12 cellular contexts compared by ENCODE assay signal in the genomic region with DNA sequence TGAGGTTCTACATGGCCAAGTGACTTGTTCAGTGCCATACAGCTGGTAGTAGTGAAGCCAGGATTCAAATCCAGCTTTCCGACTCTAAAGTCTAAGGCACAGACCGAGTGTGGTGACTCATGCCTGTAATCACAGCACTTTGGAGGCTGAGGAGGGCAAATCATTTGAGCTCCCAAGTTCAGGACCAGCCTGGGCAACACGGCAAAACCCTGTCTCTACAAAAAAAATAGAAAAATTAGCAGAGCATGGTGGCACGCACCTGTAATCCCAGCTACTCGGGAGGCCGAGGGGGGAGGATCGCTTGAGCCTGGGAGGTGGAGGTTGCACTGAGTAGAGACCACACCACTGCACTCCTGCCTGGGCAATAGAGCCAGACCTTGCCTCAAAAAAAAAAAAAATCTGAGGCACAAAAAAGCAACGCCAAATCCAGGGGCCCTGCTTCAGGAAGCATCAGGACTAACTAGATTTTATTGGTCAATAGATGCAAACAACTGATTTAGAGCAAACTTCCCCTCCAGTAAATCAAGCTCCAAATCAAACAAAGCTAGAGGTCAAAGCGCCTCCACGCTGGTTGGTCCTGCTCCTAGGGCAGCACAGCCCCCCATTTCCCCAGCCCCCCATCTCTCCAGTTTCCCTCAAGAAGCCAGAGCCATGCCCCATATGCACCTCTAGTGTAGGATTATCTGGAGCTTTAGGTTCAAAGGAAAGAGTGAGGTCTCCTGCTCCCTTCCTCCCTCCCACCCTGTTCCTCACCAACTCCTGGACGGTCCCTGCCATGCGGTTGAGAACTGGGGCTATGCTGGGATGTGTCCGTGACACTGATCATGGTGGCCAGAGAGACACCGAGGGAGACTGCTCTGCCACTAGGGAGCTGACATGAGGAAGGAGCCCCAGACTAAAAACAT. TPM values are rescaled to one million over a fixed set of nuclear protein-coding genes. Genes with fewer than 3 reads are reported as not detected.
DNase-seq lines count a peak whose midpoint lies in the region; ATAC-seq, FAIRE-seq and TF ChIP-seq lines count a peak whose summit lies in the region.
"Had no signal": no experiment of that assay in that cellular context is flagged by ENCODE, and none has a peak within 500 bp of the region (broad histone marks: within the 10 kb centered on the region; RNA-seq: fewer than 3 reads in every experiment).

No MANE protein-coding gene starts in this region.

- H4K20me1 ChIP-seq in IMR-90 (ENCODE audit: insufficient read depth, low read length): peaks cover 15% of the 10 kb centered on the region; the same call in 1 of the 2 replicates
- no peaks in the 10 kb centered on the region for H4K20me1 ChIP-seq in mammary epithelial cell (ENCODE audit: insufficient read depth, low read length)

- no peak overlapping the region for H3K4me3 ChIP-seq in A549
- no peak overlapping the region for H3K4me3 ChIP-seq in IMR-90 (ENCODE audit: insufficient read depth, low read depth, low read length)
- H3K4me3 ChIP-seq in mammary epithelial cell (replicated peaks in 1 of 3; ENCODE audit: insufficient read depth in 1 of 3, low read depth in 2 of 3, low read length in 3 of 3): peak overlapping the region in 2 of 3 experiments; percentile 23 to 38
- no peak overlapping the region for H3K4me3 ChIP-seq in mesendoderm (ENCODE audit: low read length)
- H3K4me3 ChIP-seq: cardiac muscle cell had no signal

- dilution Hi-C loops in IMR-90 (cut with HindIII; ENCODE audit: low sequenced_read_pairs, unreplicated experiment) (no loop called here), mammary epithelial cell (cut with HindIII; ENCODE audit: low sequenced_read_pairs) (no loop called here)

- H3K27ac ChIP-seq in A549 (peak overlapping the region; percentile 38 to 67; a peak in 4 of 6 replicates), IMR-90 (ENCODE audit: insufficient read depth, low read length) (no peak overlapping the region), mammary epithelial cell (ENCODE audit: insufficient read depth, low read depth, low read length) (peak overlapping the region; percentile 69), mesendoderm (ENCODE audit: low read depth, low read length) (no peak overlapping the region)

- H2AFZ ChIP-seq in IMR-90 (replicated peaks; ENCODE audit: low read length, poor library complexity): peak overlapping the region; percentile 78
- peak overlapping the region; percentile 73 for H2AFZ ChIP-seq in mammary epithelial cell (ENCODE audit: low read depth, low read length)

- peaks cover under 1% of the 10 kb centered on the region; the same call in 1 of the 2 replicates for H3K27me3 ChIP-seq in IMR-90 (ENCODE audit: control insufficient read depth, insufficient read depth, low read length)
- no peaks in the 10 kb centered on the region for H3K27me3 ChIP-seq in mammary epithelial cell (ENCODE audit: insufficient read depth, low read length)
- no peaks in the 10 kb centered on the region for H3K27me3 ChIP-seq in mesendoderm (ENCODE audit: insufficient read depth, low read length, poor library complexity)
- H3K27me3 ChIP-seq: cardiac muscle cell had no signal

- intact Hi-C loops in IMR-90 (cut with micrococcal nuclease): no loop called here
- intact Hi-C loops in mammary epithelial cell (cut with micrococcal nuclease): no loop called here

- H3K56ac ChIP-seq in IMR-90 (ENCODE audit: extremely low read depth, insufficient read depth, low read length): no peak overlapping the region
- peak overlapping the region; percentile 12 for H3K56ac ChIP-seq in mesendoderm (ENCODE audit: low read length)

- TF ChIP-seq POLR2A in A549 (IDR thresholded peaks at IDR 0.05; ENCODE audit: low read length) (no peak), IMR-90 (IDR thresholded peaks at IDR 0.05; ENCODE audit: low read depth, low read length) (no peak)

- no peak overlapping the region; the same call in 1 of the 2 replicates for H3K14ac ChIP-seq in IMR-90 (replicated peaks; ENCODE audit: low read depth, low read length)

- no peak for FAIRE-seq in A549 (lab: Jason Lieb, UNC)

- in situ Hi-C loops in IMR-90 (cut with MboI; ENCODE audit: low sequenced_read_pairs) (no loop called here), mammary epithelial cell (cut with MboI; ENCODE audit: low sequenced_read_pairs in 2 of 2) (no loop called here), KBM-7 (cut with MboI; ENCODE audit: low pct_unique_long_range_greater_than_20kb, low sequenced_read_pairs) (no loop called here)

- no peaks in the 10 kb centered on the region for H3K9me3 ChIP-seq in A549
- H3K9me3 ChIP-seq in IMR-90 (ENCODE audit: control insufficient read depth, insufficient read depth, low read length): no peaks in the 10 kb centered on the region
- no peaks in the 10 kb centered on the region for H3K9me3 ChIP-seq in mammary epithelial cell (replicated peaks; ENCODE audit: insufficient read depth, low read length)

- H3K18ac ChIP-seq in IMR-90 (ENCODE audit: low read depth, low read length) (no peak overlapping the region), mesendoderm (ENCODE audit: low read length) (peak overlapping the region; percentile 19)

- H3K36me3 ChIP-seq in IMR-90 (ENCODE audit: control insufficient read depth, insufficient read depth, low read length) (no peaks in the 10 kb centered on the region), mammary epithelial cell (ENCODE audit: insufficient read depth, low read length) (no peaks in the 10 kb centered on the region), mesendoderm (ENCODE audit: control insufficient read depth, insufficient read depth, low read length) (no peaks in the 10 kb centered on the region)
- H3K36me3 ChIP-seq: cardiac muscle cell had no signal

- DNase-seq in A549 (ENCODE audit: low read depth in 1 of 2, low spot score in 1 of 2): no peak
- no peak for DNase-seq in IMR-90
- no peak for DNase-seq in mammary epithelial cell
- no peak for DNase-seq in mesendoderm
- DNase-seq in NCI-H146 treated with DMSO at 0.1 percent for 48 hours (lab: John Stamatoyannopoulos, UW; ENCODE audit: unreplicated experiment): no peak
- no peak for DNase-seq in KBM-7
- no peak for DNase-seq in DMS 273 (lab: John Stamatoyannopoulos, UW; ENCODE audit: unreplicated experiment)
- DNase-seq: activated B cell treated with CpG ODN at 0.5 μM for 24 hours, DMS79 treated with DMSO at 0.1 percent for 48 hours, nephron progenitor cell had no signal

- H4K8ac ChIP-seq in IMR-90 (ENCODE audit: low read depth in 2 of 2, low read length in 2 of 2) (no peak overlapping the region), mesendoderm (ENCODE audit: low read depth, low read length) (no peak overlapping the region)

- H4K91ac ChIP-seq in IMR-90 (ENCODE audit: insufficient read depth, low read depth, low read length): no peak overlapping the region

- H4K5ac ChIP-seq in IMR-90 (ENCODE audit: low read depth, low read length): no peak overlapping the region
- H4K5ac ChIP-seq in mesendoderm (ENCODE audit: low read length): no peak overlapping the region

- no peak overlapping the region for H2AK5ac ChIP-seq in IMR-90 (ENCODE audit: low read depth, low read length)
- no peak overlapping the region for H2AK5ac ChIP-seq in mesendoderm (ENCODE audit: low read length)

- POLR2A ChIA-PET in A549 (lab: Yijun Ruan, JAX): interaction anchor here (1.2 kb wide), 1 partner anchor 9 kb away, joined by 3 read pairs; no protein-coding TSS in a partner anchor
- POLR2A ChIA-PET in IMR-90 (lab: Charles Lee; ENCODE audit: unreplicated experiment): no interaction called here

- H3K4ac ChIP-seq in IMR-90 (ENCODE audit: low read depth, low read length) (no peak overlapping the region), mesendoderm (ENCODE audit: low read depth, low read length) (no peak overlapping the region)

- H3K9ac ChIP-seq in IMR-90 (ENCODE audit: low read depth, low read length) (no peak overlapping the region), mammary epithelial cell (ENCODE audit: insufficient read depth, low read length) (peak overlapping the region; percentile 68), mesendoderm (ENCODE audit: low read length) (no peak overlapping the region)

- TF ChIP-seq RAD21 in A549 (conservative IDR thresholded peaks at IDR 0.05 in 1 of 2, IDR thresholded peaks at IDR 0.05 in 1 of 2) (no peak), IMR-90 (IDR thresholded peaks at IDR 0.05; ENCODE audit: low read length) (no peak)

- peaks cover 7% of the 10 kb centered on the region for H3K9me1 ChIP-seq in IMR-90 (ENCODE audit: insufficient read depth, low read length)

- H2AK9ac ChIP-seq in IMR-90 (replicated peaks; ENCODE audit: low read depth, low read length, poor library complexity): peak overlapping the region; percentile 79

- H3K79me1 ChIP-seq in IMR-90 (ENCODE audit: low read depth in 1 of 2, low read length in 2 of 2) (peaks cover 0 to 22% of the 10 kb centered on the region in 2 experiments; a peak in 2 of 4 replicates), mesendoderm (ENCODE audit: low read length) (peaks cover 4% of the 10 kb centered on the region)

- H3K23ac ChIP-seq in IMR-90 (ENCODE audit: low read depth, low read length): no peak overlapping the region
- H3K23ac ChIP-seq in mesendoderm (ENCODE audit: low read length): no peak overlapping the region

- H3K4me1 ChIP-seq in A549 (peaks cover 36% of the 10 kb centered on the region), IMR-90 (ENCODE audit: control insufficient read depth, insufficient read depth, low read length) (peaks cover 23% of the 10 kb centered on the region), mammary epithelial cell (ENCODE audit: insufficient read depth, low read length) (peaks cover 67% of the 10 kb centered on the region), mesendoderm (ENCODE audit: control insufficient read depth, low read depth, low read length) (peaks cover 10% of the 10 kb centered on the region)

- H3K79me2 ChIP-seq in mammary epithelial cell (ENCODE audit: insufficient read depth, low read length): peaks cover 33% of the 10 kb centered on the region
- peaks cover 2% of the 10 kb centered on the region for H3K79me2 ChIP-seq in mesendoderm (ENCODE audit: control insufficient read depth, insufficient read depth, low read length)

- H2BK120ac ChIP-seq in IMR-90 (ENCODE audit: low read depth, low read length) (no peak overlapping the region), mesendoderm (ENCODE audit: low read depth, low read length) (no peak overlapping the region)

- H2BK15ac ChIP-seq in IMR-90 (ENCODE audit: low read depth, low read length): no peak overlapping the region
- H2BK15ac ChIP-seq in mesendoderm (replicated peaks; ENCODE audit: low read depth): no peak overlapping the region

- BruUV-seq in IMR-90 (replicated peaks; lab: Mats Ljungman, UMichigan) (no TSS peak), mammary epithelial cell (replicated peaks; lab: Mats Ljungman, UMichigan) (no TSS peak)

- H2BK20ac ChIP-seq in IMR-90 (ENCODE audit: low read depth, low read length): no peak overlapping the region; the same call in 1 of the 2 replicates

- no peak for ATAC-seq in A549
- no peak for ATAC-seq in IMR-90 (ENCODE audit: low read depth)
- ATAC-seq in GM21526 (IDR thresholded peaks at IDR 0.05; ENCODE audit: low FRiP score, unreplicated experiment): no peak

- CTCF ChIA-PET in A549 (lab: Yijun Ruan, JAX) (interaction anchor here (0.6 to 11.5 kb wide), 7 partner anchors 15 to 263 kb away, joined by 3 to 207 read pairs (median 4); no protein-coding TSS in a partner anchor), IMR-90 (lab: Yijun Ruan, JAX) (interaction anchor here (1.8 kb wide), 1 partner anchor 17 kb away, joined by 10 read pairs; no protein-coding TSS in a partner anchor), mammary epithelial cell (lab: Charles Lee; ENCODE audit: low non-redundant PET) (interaction anchor here (0.5 to 1.1 kb wide), 2 partner anchors 17 to 20 kb away, joined by 3 to 9 read pairs; no protein-coding TSS in a partner anchor)

- no peak for TF ChIP-seq EP300 in A549 (IDR thresholded peaks at IDR 0.05)

- no peak overlapping the region for H2BK5ac ChIP-seq in IMR-90 (ENCODE audit: low read depth, low read length, poor library complexity, severe bottlenecking)
- H2BK5ac ChIP-seq in mesendoderm (ENCODE audit: low read length): no peak overlapping the region

- H3K4me2 ChIP-seq in A549 (0 out of 3 replicates have a peak overlapping the region, but pooled peaks have one; percentile 19), IMR-90 (ENCODE audit: low read depth, low read length) (no peak overlapping the region), mammary epithelial cell (ENCODE audit: insufficient read depth, low read depth, low read length) (peak overlapping the region; percentile 93), mesendoderm (ENCODE audit: low read length) (no peak overlapping the region)

- WGBS in A549 (ENCODE audit: missing lambda C conversion rate): 86% methylated on average over 14 of the region's 14 CpGs
- 100% methylated on average over 2 of the region's 14 CpGs; no CpG with 5 or more reads in 1 of the 2 experiments for WGBS in IMR-90 (ENCODE audit: extremely low coverage in 2 of 2, insufficient read length in 1 of 2), 2 experiments
- 71% methylated on average over 7 of the region's 14 CpGs for WGBS in mammary epithelial cell (ENCODE audit: low coverage, missing lambda C conversion rate)
- WGBS in mesendoderm (ENCODE audit: extremely low coverage, insufficient coverage, low lambda C conversion rate): no CpG with 5 or more reads among the region's 14 CpGs

- TF ChIP-seq CTCF in A549 (IDR thresholded peaks at IDR 0.05) (no peak), IMR-90 (conservative IDR thresholded peaks at IDR 0.05; ENCODE audit: low read depth, low read length) (no peak), mammary epithelial cell (conservative IDR thresholded peaks at IDR 0.05 in 1 of 2, IDR thresholded peaks at IDR 0.05 in 1 of 2; ENCODE audit: extremely low read depth in 1 of 2, insufficient read depth in 1 of 2, low read depth in 1 of 2, low read length in 2 of 2) (no peak)

RNA-seq across cellular contexts. Expression of gene TNK2, which starts 2.9 kb away (rescaled TPM):
- polyA plus RNA-seq in A549 (2011; rRNA removed): 2.2 and 3.8 TPM in 2 replicates
- polyA plus RNA-seq in A549 (2012; cell fraction: cytosol; rRNA removed): 8.2 and 11.2 TPM in 2 replicates
- polyA plus RNA-seq in A549 (2012; cell fraction: nucleus; rRNA removed): 46.2 and 50.4 TPM in 2 replicates
- 11.3 to 12.7 TPM (median 12.5 TPM) in 3 replicates for polyA plus RNA-seq in A549 (2017; fragmentation: RNase III; extraction: RNeasy Plus Mini Kit Qiagen cat#74134 plus additional on column Dnase treatment)
- 3.3 and 8.4 TPM in 2 replicates for polyA minus RNA-seq in A549 (2011; rRNA and poly(A)+ RNA removed)
- total RNA-seq in IMR-90 (2012; rRNA removed): 2.2 TPM in 2 replicates
- polyA plus RNA-seq in IMR-90 (2012; rRNA removed): 13.4 and 13.8 TPM in 2 replicates
- polyA plus RNA-seq in IMR-90 (2012; cell fraction: cytosol; rRNA removed): 10.2 and 10.5 TPM in 2 replicates
- polyA plus RNA-seq in IMR-90 (2012; cell fraction: nucleus; rRNA removed; ENCODE audit: low replicate concordance): 86.5 and 180 TPM in 2 replicates
- 100 to 1,000 TPM in 1 of 2 donors, 10 to 100 TPM in 1; 20.5 to 107 TPM for total RNA-seq in mammary epithelial cell
- 24.2 TPM for polyA plus RNA-seq in mammary epithelial cell
- 44.0 TPM for polyA minus RNA-seq in mammary epithelial cell
- 10.7 TPM for polyA plus RNA-seq in mesendoderm (2013, experiment 1 of 2)
- 10.4 TPM for polyA plus RNA-seq in mesendoderm (2013, experiment 2 of 2)

Comparison
In these comparisons a context has a peak if more than half of its experiments do, and no peak if none do; other contexts are left out.
1. H3K27ac ChIP-seq: peak in A549 (2 of 2) and mammary epithelial cell (single experiment); none in IMR-90 (single experiment) and mesendoderm (single experiment).
2. H3K4me2 ChIP-seq: peak in A549 (single experiment) and mammary epithelial cell (single experiment); none in IMR-90 (single experiment) and mesendoderm (single experiment).
3. H3K4me3 ChIP-seq: peak in mammary epithelial cell (2 of 3); none in A549 (single experiment), IMR-90 (single experiment) and mesendoderm (single experiment).